8 cellular contexts compared by ENCODE assay signal in genomic region chr19:1261863-1262686, GRCh38.
DNase-seq lines count a peak whose midpoint lies in the region; ATAC-seq, FAIRE-seq and TF ChIP-seq lines count a peak whose summit lies in the region.

No MANE protein-coding gene starts in this region.

- no peak for FAIRE-seq in HTR-8/SVneo (lab: Jason Lieb, UNC)

- no peak for ATAC-seq in GM18907 (IDR thresholded peaks at IDR 0.05; ENCODE audit: unreplicated experiment)

- H3K27ac ChIP-seq in effector memory CD4-positive, alpha-beta T cell (ENCODE audit: insufficient read depth, low read length, poor library complexity, severe bottlenecking): peak overlapping the region; percentile 97

- peak; percentile 66 for TF ChIP-seq POLR2A in Raji (IDR thresholded peaks at IDR 0.05; ENCODE audit: insufficient read depth, low read depth, low read length)

- peak; percentile 57 for DNase-seq in NCI-H1092 treated with DMSO at 0.1 percent for 48 hours (lab: John Stamatoyannopoulos, UW)
- no peak for DNase-seq in NCI-H1092 (lab: John Stamatoyannopoulos, UW)
- DNase-seq in effector memory CD4-positive, alpha-beta T cell: peak; percentile 50 to 60 (median 51)
- no peak for DNase-seq in NCI-H345 (lab: John Stamatoyannopoulos, UW)
- no peak for DNase-seq in HTR-8/SVneo (ENCODE audit: insufficient read length, low spot score)

- H3K9ac ChIP-seq in mucosa of stomach (ENCODE audit: low read length): peak overlapping the region; percentile 91

- no peaks in the 10 kb centered on the region for H3K27me3 ChIP-seq in effector memory CD4-positive, alpha-beta T cell (replicated peaks; ENCODE audit: control insufficient read depth, insufficient read depth, low read length, poor library complexity, severe bottlenecking)
- H3K27me3 ChIP-seq in mucosa of stomach (ENCODE audit: control insufficient read depth, insufficient read depth, low read length): no peaks in the 10 kb centered on the region

- peaks cover 13% of the 10 kb centered on the region for H3K36me3 ChIP-seq in effector memory CD4-positive, alpha-beta T cell (ENCODE audit: control insufficient read depth, insufficient read depth, low read length)
- peaks cover 7% of the 10 kb centered on the region for H3K36me3 ChIP-seq in mucosa of stomach (ENCODE audit: control insufficient read depth, insufficient read depth, low read length)

- no peaks in the 10 kb centered on the region for H3K9me3 ChIP-seq in effector memory CD4-positive, alpha-beta T cell (ENCODE audit: control insufficient read depth, low read length)
- no peaks in the 10 kb centered on the region for H3K9me3 ChIP-seq in mucosa of stomach (ENCODE audit: control insufficient read depth, low read length)

- peaks cover 64% of the 10 kb centered on the region for H3K4me1 ChIP-seq in effector memory CD4-positive, alpha-beta T cell (ENCODE audit: control insufficient read depth, insufficient read depth, low read length, poor library complexity, severe bottlenecking)
- H3K4me1 ChIP-seq in mucosa of stomach (ENCODE audit: control insufficient read depth, insufficient read depth, low read length): peaks cover 77% of the 10 kb centered on the region

- H3K4me3 ChIP-seq in effector memory CD4-positive, alpha-beta T cell (ENCODE audit: insufficient read depth, low read depth, low read length, poor library complexity, severe bottlenecking): peak overlapping the region; percentile 74
- H3K4me3 ChIP-seq in mucosa of stomach (ENCODE audit: low read length): peak overlapping the region; percentile 92

Comparison
In these comparisons a context has a peak if more than half of its experiments do, and no peak if none do; other contexts are left out.
1. DNase-seq: peak in NCI-H1092 treated with DMSO at 0.1 percent for 48 hours (single experiment) and effector memory CD4-positive, alpha-beta T cell (3 of 3); none in NCI-H1092 (single experiment), NCI-H345 (single experiment) and HTR-8/SVneo (single experiment).